9 cellular contexts compared by ENCODE assay signal in the genomic region with DNA sequence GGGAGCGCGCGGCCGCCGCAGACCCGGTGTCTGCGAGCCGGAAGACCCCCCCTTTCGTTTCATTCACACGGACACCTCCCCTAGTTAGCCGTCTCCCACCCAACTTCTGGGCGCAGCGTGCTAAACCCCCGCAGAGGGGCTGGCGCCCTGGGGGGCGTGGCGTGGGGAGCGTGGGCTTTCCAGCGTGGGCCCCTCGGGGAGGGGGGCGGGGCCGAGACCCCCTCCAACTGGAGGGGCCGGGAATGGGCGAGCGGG. TPM values are rescaled to one million over a fixed set of nuclear protein-coding genes. Genes with fewer than 3 reads are reported as not detected.
A peak's percentile ranks its signal among the peaks of the same experiment; 100 is the strongest.
DNase-seq lines count a peak whose midpoint lies in the region; ATAC-seq and TF ChIP-seq lines count a peak whose summit lies in the region.
"Had no signal": no experiment of that assay in that cellular context is flagged by ENCODE, and none has a peak within 500 bp of the region (broad histone marks: within the 10 kb centered on the region; RNA-seq: fewer than 3 reads in every experiment).

No MANE protein-coding gene starts in this region.

- H3K4me2 ChIP-seq in fibroblast of lung (ENCODE audit: extremely low read depth, insufficient read depth, low read length) = peak overlapping the region; percentile 92

- H3K27me3 Mint-ChIP-seq in progenitor cell of endocrine pancreas (peaks cover 36% of the 10 kb centered on the region), endothelial cell (ENCODE audit: unreplicated experiment) (peaks cover 21% of the 10 kb centered on the region)

- DNase-seq in RWPE2 (ENCODE audit: low spot score) (no peak), fibroblast of lung (ENCODE audit: low read depth in 2 of 2) (no peak), progenitor cell of endocrine pancreas (ENCODE audit: low spot score, unreplicated experiment) (peak; percentile 24), SW480 (ENCODE audit: low spot score) (no peak), endothelial cell (ENCODE audit: low spot score) (no peak), NCI-H187 (lab: John Stamatoyannopoulos, UW) (no peak)
- DNase-seq: NK-92 treated with Interleukin-12 subunit alpha and Interleukin-12 subunit beta, amount 100 ng/mL, for 24 hours had no signal

- no peak overlapping the region for H2AFZ ChIP-seq in fibroblast of lung (ENCODE audit: low read length)

- H3K9me3 Mint-ChIP-seq in progenitor cell of endocrine pancreas (ENCODE audit: low read depth) (no peaks in the 10 kb centered on the region), endothelial cell (ENCODE audit: unreplicated experiment) (no peaks in the 10 kb centered on the region)

- no peak for TF ChIP-seq CTCF in RWPE2 (IDR thresholded peaks at IDR 0.05; ENCODE audit: poor library complexity, severe bottlenecking)
- no peak for TF ChIP-seq CTCF in fibroblast of lung (conservative IDR thresholded peaks at IDR 0.05 in 1 of 2, IDR thresholded peaks at IDR 0.05 in 1 of 2; ENCODE audit: low read depth in 1 of 2, low read length in 2 of 2)
- TF ChIP-seq CTCF in progenitor cell of endocrine pancreas (IDR thresholded peaks at IDR 0.05; ENCODE audit: unreplicated experiment) = no peak
- TF ChIP-seq CTCF in endothelial cell (IDR thresholded peaks at IDR 0.05; ENCODE audit: unreplicated experiment) = no peak

- H3K36me3 ChIP-seq in ES-I3 (ENCODE audit: insufficient read depth, low read length) = 0 out of 2 replicates have a peak, but pooled peaks cover 2% of the 10 kb centered on the region
- H3K36me3 ChIP-seq in RWPE2 (ENCODE audit: low read depth) = no peaks in the 10 kb centered on the region
- no peaks in the 10 kb centered on the region for H3K36me3 ChIP-seq in fibroblast of lung (ENCODE audit: control insufficient read depth, insufficient read depth, low read length)

- H3K4me3 ChIP-seq in RWPE2 (ENCODE audit: severe bottlenecking) (peak overlapping the region; percentile 63), fibroblast of lung (replicated peaks in 1 of 4; ENCODE audit: control extremely low read depth in 1 of 4, insufficient read depth in 1 of 4, low read depth in 3 of 4, low read length in 4 of 4) (peak overlapping the region; percentile 41 to 62 (median 56))

- H3K27ac ChIP-seq in RWPE2 (ENCODE audit: poor library complexity, severe bottlenecking) (no peak overlapping the region), fibroblast of lung (ENCODE audit: insufficient read depth, low read length) (no peak overlapping the region)

- H3K27me3 ChIP-seq in RWPE2 (ENCODE audit: insufficient read depth, poor library complexity, severe bottlenecking) = no peaks in the 10 kb centered on the region
- H3K27me3 ChIP-seq in fibroblast of lung (ENCODE audit: control insufficient read depth, insufficient read depth, low read length) = peaks cover 29% of the 10 kb centered on the region

- peaks cover 10% of the 10 kb centered on the region; the same call in 1 of the 2 replicates for H3K4me1 ChIP-seq in ES-I3 (ENCODE audit: insufficient read depth, low read length)
- peaks cover 4% of the 10 kb centered on the region for H3K4me1 ChIP-seq in RWPE2 (ENCODE audit: insufficient read depth, poor library complexity, severe bottlenecking)
- H3K4me1 ChIP-seq in fibroblast of lung (ENCODE audit: control insufficient read depth, extremely low read depth, insufficient read depth, low read length) = no peaks in the 10 kb centered on the region

- H3K9ac ChIP-seq in ES-I3 (ENCODE audit: low read depth, low read length) (peak overlapping the region; percentile 97), fibroblast of lung (ENCODE audit: insufficient read depth, low read length) (peak overlapping the region; percentile 10)

- H3K4me3 Mint-ChIP-seq in progenitor cell of endocrine pancreas (ENCODE audit: low read depth) = peak overlapping the region; percentile 84
- no peak overlapping the region for H3K4me3 Mint-ChIP-seq in endothelial cell (ENCODE audit: unreplicated experiment)

- H3K4me1 Mint-ChIP-seq in progenitor cell of endocrine pancreas (ENCODE audit: low read depth) = peaks cover 16% of the 10 kb centered on the region
- H3K4me1 Mint-ChIP-seq in endothelial cell (ENCODE audit: unreplicated experiment) = peaks cover 7% of the 10 kb centered on the region

- no peaks in the 10 kb centered on the region for H4K20me1 ChIP-seq in fibroblast of lung (ENCODE audit: control insufficient read depth, extremely low read depth, insufficient read depth, low read length)

- no peak for ATAC-seq in RWPE2 (ENCODE audit: low read depth)
- ATAC-seq in HG02840 (IDR thresholded peaks at IDR 0.05; ENCODE audit: low FRiP score, unreplicated experiment) = no peak

- no peaks in the 10 kb centered on the region for H3K79me2 ChIP-seq in fibroblast of lung (ENCODE audit: control insufficient read depth, insufficient read depth, low read length)

- H3K36me3 Mint-ChIP-seq in progenitor cell of endocrine pancreas (ENCODE audit: insufficient read depth) (peaks cover 1% of the 10 kb centered on the region), endothelial cell (ENCODE audit: low read depth, unreplicated experiment) (no peaks in the 10 kb centered on the region)

- H3K27ac Mint-ChIP-seq in progenitor cell of endocrine pancreas = no peak overlapping the region
- H3K27ac Mint-ChIP-seq in endothelial cell (ENCODE audit: unreplicated experiment) = no peak overlapping the region

- H3K9me3 ChIP-seq in ES-I3 (ENCODE audit: control insufficient read depth, insufficient read depth, low read length) (no peaks in the 10 kb centered on the region; the same call in 1 of the 2 replicates), RWPE2 (ENCODE audit: severe bottlenecking) (no peaks in the 10 kb centered on the region), fibroblast of lung (ENCODE audit: control insufficient read depth, insufficient read depth, low read depth, low read length) (no peaks in the 10 kb centered on the region)

RNA-seq across cellular contexts. Expression of a gene that starts 1.1 kb away (rescaled TPM):
- total RNA-seq in fibroblast of lung (0.26 and 0.33 TPM in 2 replicates), progenitor cell of endocrine pancreas (11.3 and 11.6 TPM in 2 replicates), endothelial cell (ENCODE audit: unreplicated experiment) (0.90 TPM)
- 0.06 and 0.14 TPM in 2 replicates for polyA plus RNA-seq in fibroblast of lung
- polyA plus RNA-seq in fibroblast of lung (2012) = 0.18 and 0.30 TPM in 2 replicates
- 0.11 and 0.27 TPM in 2 replicates for polyA minus RNA-seq in fibroblast of lung (ENCODE audit: low replicate concordance)
